Comparison of ENCODE assay signal across 10 cellular contexts in the genomic region with DNA sequence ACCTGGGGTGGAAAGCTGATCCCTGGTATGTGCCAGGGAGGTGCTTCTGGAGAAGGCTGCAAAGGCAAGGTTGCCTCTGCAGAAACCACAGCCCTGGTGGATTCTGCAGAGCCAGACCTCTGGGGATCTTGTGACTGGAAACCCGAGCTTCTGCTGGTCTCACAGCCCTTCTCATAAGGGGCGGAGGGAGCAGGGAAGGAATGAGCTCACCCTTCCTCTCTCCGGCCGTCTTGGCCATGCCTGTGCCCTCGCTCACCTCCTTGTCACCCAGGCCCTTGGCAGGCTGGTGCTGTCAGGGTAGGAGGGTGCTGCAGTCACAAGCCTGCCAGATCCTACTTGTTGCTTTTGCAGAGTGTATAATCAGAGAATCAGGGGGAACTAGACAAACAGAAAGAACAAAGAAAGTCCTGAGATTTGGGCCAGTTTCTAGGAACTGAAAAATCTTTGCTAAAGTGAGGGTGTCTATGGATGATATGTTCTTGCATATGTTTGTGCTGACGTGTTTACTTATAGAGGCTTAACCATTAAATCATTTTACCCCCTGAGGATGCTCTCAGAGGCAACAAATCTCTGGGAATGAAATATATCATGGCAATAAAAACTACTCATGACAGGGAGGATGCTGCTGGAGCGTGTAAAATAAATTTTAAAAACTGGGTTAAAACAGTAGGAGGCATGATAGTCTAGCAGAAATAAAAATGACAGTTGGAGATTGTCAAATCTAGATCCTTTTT.
A peak's percentile ranks its signal among the peaks of the same experiment; 100 is the strongest.
DNase-seq lines count a peak whose midpoint lies in the region; ATAC-seq and TF ChIP-seq lines count a peak whose summit lies in the region.
"Had no signal": no experiment of that assay in that cellular context is flagged by ENCODE, and none has a peak within 500 bp of the region (broad histone marks: within the 10 kb centered on the region; RNA-seq: fewer than 3 reads in every experiment).

No MANE protein-coding gene starts in this region.

- no peaks in the 10 kb centered on the region for H3K9me3 ChIP-seq in mammary epithelial cell (replicated peaks; ENCODE audit: insufficient read depth, low read length)
- no peaks in the 10 kb centered on the region for H3K9me3 ChIP-seq in breast epithelium
- no peaks in the 10 kb centered on the region for H3K9me3 ChIP-seq in vagina

- H3K4me2 ChIP-seq in mammary epithelial cell (ENCODE audit: insufficient read depth, low read depth, low read length): no peak overlapping the region

- H3K27ac ChIP-seq in mammary epithelial cell (ENCODE audit: insufficient read depth, low read depth, low read length) (no peak overlapping the region), breast epithelium (peak overlapping the region in 1 of 2 donors; percentile 50), vagina (peak overlapping the region; percentile 74)
- H3K27ac ChIP-seq: HL-60 had no signal

- no peaks in the 10 kb centered on the region for H3K79me2 ChIP-seq in mammary epithelial cell (ENCODE audit: insufficient read depth, low read length)

- H3K27me3 ChIP-seq in mammary epithelial cell (ENCODE audit: insufficient read depth, low read length) (no peaks in the 10 kb centered on the region), breast epithelium (no peaks in the 10 kb centered on the region), vagina (no peaks in the 10 kb centered on the region)

- dilution Hi-C loops in mammary epithelial cell (cut with HindIII; ENCODE audit: low sequenced_read_pairs): no loop called here

- ATAC-seq in HG02798 (IDR thresholded peaks at IDR 0.05; ENCODE audit: poor library complexity, unreplicated experiment): no peak
- ATAC-seq: activated T-cell treated with anti-CD3 and anti-CD28 coated beads, Interleukin-2, amount 50 U/mL, for 4 hours had no signal

- no TSS peak for BruUV-seq in mammary epithelial cell (replicated peaks; lab: Mats Ljungman, UMichigan)

- intact Hi-C loops in mammary epithelial cell (cut with micrococcal nuclease): no loop called here
- intact Hi-C loops in breast epithelium (cut with DNase I; ENCODE audit: low total_unique reads): no loop called here
- intact Hi-C loops in vagina (cut with DNase I): no loop called here

- no peaks in the 10 kb centered on the region for H4K20me1 ChIP-seq in mammary epithelial cell (ENCODE audit: insufficient read depth, low read length)

- DNase-seq in mammary epithelial cell: peak; percentile 53
- DNase-seq in breast epithelium (ENCODE audit: low spot score in 2 of 2): no peak
- peak; percentile 44 for DNase-seq in astrocyte of the cerebellum (ENCODE audit: low read depth)
- DNase-seq in kidney glomerular epithelial cell (lab: John Stamatoyannopoulos, UW): peak; percentile 81
- DNase-seq in vagina (ENCODE audit: extremely low spot score in 2 of 2): peak in 1 of 2 donors; percentile 85
- DNase-seq in cerebellar cortex (ENCODE audit: low spot score): no peak
- DNase-seq in NCI-H524 treated with DMSO at 0.1 percent for 48 hours (lab: John Stamatoyannopoulos, UW): no peak
- DNase-seq: activated T-cell treated with anti-CD3 and anti-CD28 coated beads, Interleukin-2, amount 50 U/mL, for 4 hours had no signal

- peak overlapping the region; percentile 55 for H2AFZ ChIP-seq in mammary epithelial cell (ENCODE audit: low read depth, low read length)

- CTCF ChIA-PET in mammary epithelial cell (lab: Charles Lee; ENCODE audit: low non-redundant PET): no interaction called here

- H3K9ac ChIP-seq in mammary epithelial cell (ENCODE audit: insufficient read depth, low read length): no peak overlapping the region

- no peak overlapping the region for H3K4me3 ChIP-seq in mammary epithelial cell (replicated peaks in 1 of 3; ENCODE audit: insufficient read depth in 1 of 3, low read depth in 2 of 3, low read length in 3 of 3)
- H3K4me3 ChIP-seq in breast epithelium: no peak overlapping the region
- H3K4me3 ChIP-seq in astrocyte of the cerebellum (ENCODE audit: low read depth, low read length): no peak overlapping the region
- H3K4me3 ChIP-seq in vagina: no peak overlapping the region

- TF ChIP-seq CTCF in mammary epithelial cell (conservative IDR thresholded peaks at IDR 0.05 in 1 of 2, IDR thresholded peaks at IDR 0.05 in 1 of 2; ENCODE audit: extremely low read depth in 1 of 2, insufficient read depth in 1 of 2, low read depth in 1 of 2, low read length in 2 of 2) (no peak), breast epithelium (IDR thresholded peaks at IDR 0.05) (no peak), astrocyte of the cerebellum (IDR thresholded peaks at IDR 0.05; ENCODE audit: low read depth, low read length, missing control alignments) (no peak), vagina (IDR thresholded peaks at IDR 0.05) (no peak)

- H3K4me1 ChIP-seq in mammary epithelial cell (ENCODE audit: insufficient read depth, low read length) (peaks cover 2% of the 10 kb centered on the region), breast epithelium (no peaks in the 10 kb centered on the region), vagina (no peaks in the 10 kb centered on the region)

- WGBS in mammary epithelial cell (ENCODE audit: low coverage, missing lambda C conversion rate): 63% methylated on average over 5 of the region's 7 CpGs

- no peaks in the 10 kb centered on the region for H3K36me3 ChIP-seq in mammary epithelial cell (ENCODE audit: insufficient read depth, low read length)
- no peaks in the 10 kb centered on the region for H3K36me3 ChIP-seq in breast epithelium
- H3K36me3 ChIP-seq in vagina: no peaks in the 10 kb centered on the region

- in situ Hi-C loops in mammary epithelial cell (cut with MboI; ENCODE audit: low sequenced_read_pairs in 2 of 2): no loop called here
- in situ Hi-C loops in astrocyte of the cerebellum (cut with HindIII; ENCODE audit: low sequenced_read_pairs): no loop called here

- TF ChIP-seq POLR2A in breast epithelium (IDR thresholded peaks at IDR 0.05) (no peak), vagina (IDR thresholded peaks at IDR 0.05) (no peak)

Comparison
In these comparisons a context has a peak if more than half of its experiments do, and no peak if none do; other contexts are left out.
1. DNase-seq: peak in mammary epithelial cell (single experiment), astrocyte of the cerebellum (single experiment) and kidney glomerular epithelial cell (single experiment); none in breast epithelium (0 of 2), cerebellar cortex (single experiment) and NCI-H524 treated with DMSO at 0.1 percent for 48 hours (single experiment).